Comparison of ENCODE assay signal across 12 cellular contexts in genomic region chr4:38760915-38761314, GRCh38. TPM values are rescaled to one million over a fixed set of nuclear protein-coding genes. Genes with fewer than 3 reads are reported as not detected.
A peak's percentile ranks its signal among the peaks of the same experiment; 100 is the strongest.
DNase-seq lines count a peak whose midpoint lies in the region; ATAC-seq and TF ChIP-seq lines count a peak whose summit lies in the region.
"Had no signal": no experiment of that assay in that cellular context is flagged by ENCODE, and none has a peak within 500 bp of the region (broad histone marks: within the 10 kb centered on the region; RNA-seq: fewer than 3 reads in every experiment).

No MANE protein-coding gene starts in this region.

- H3K27me3 ChIP-seq in thoracic aorta (replicated peaks; ENCODE audit: insufficient read depth) = no peaks in the 10 kb centered on the region
- no peaks in the 10 kb centered on the region for H3K27me3 ChIP-seq in HAP-1 (ENCODE audit: low read depth)
- H3K27me3 ChIP-seq: body of pancreas had no signal

- H3K27me3 Mint-ChIP-seq in activated T-cell treated with anti-CD3 and anti-CD28 coated beads, Interleukin-2, amount 50 U/mL, for 72 hours (ENCODE audit: low read depth) = peaks cover 6% of the 10 kb centered on the region

- no peaks in the 10 kb centered on the region for H3K9me3 Mint-ChIP-seq in activated T-cell treated with anti-CD3 and anti-CD28 coated beads, Interleukin-2, amount 50 U/mL, for 72 hours

- TF ChIP-seq CTCF in NB4 (IDR thresholded peaks at IDR 0.05; ENCODE audit: low read depth, low read length) = no peak
- no peak for TF ChIP-seq CTCF in thoracic aorta (IDR thresholded peaks at IDR 0.05)

- no peaks in the 10 kb centered on the region for H3K36me3 Mint-ChIP-seq in activated T-cell treated with anti-CD3 and anti-CD28 coated beads, Interleukin-2, amount 50 U/mL, for 72 hours (ENCODE audit: insufficient read depth in 2 of 2)

- peak overlapping the region; percentile 20 to 67 for H3K4me3 Mint-ChIP-seq in activated T-cell treated with anti-CD3 and anti-CD28 coated beads, Interleukin-2, amount 50 U/mL, for 72 hours

- H3K4me3 ChIP-seq in NB4 (ENCODE audit: low read depth, low read length) (no peak overlapping the region), thoracic aorta (peak overlapping the region; percentile 32), HAP-1 (no peak overlapping the region)
- H3K4me3 ChIP-seq: body of pancreas, PC-9 had no signal

- peaks cover 31% of the 10 kb centered on the region for H3K4me1 Mint-ChIP-seq in activated T-cell treated with anti-CD3 and anti-CD28 coated beads, Interleukin-2, amount 50 U/mL, for 72 hours (ENCODE audit: low read depth)

- no peak overlapping the region for H3K27ac Mint-ChIP-seq in activated T-cell treated with anti-CD3 and anti-CD28 coated beads, Interleukin-2, amount 50 U/mL, for 72 hours

- in situ Hi-C loops in HAP-1 (cut with MboI; ENCODE audit: low sequenced_read_pairs) = loop anchor here (10.0 kb wide), 2 partner anchors 84 to 374 kb away; no protein-coding TSS in a partner anchor

- no peak overlapping the region for H3K27ac ChIP-seq in thoracic aorta
- H3K27ac ChIP-seq: PC-9 had no signal

- H3K4me1 ChIP-seq in thoracic aorta (ENCODE audit: control insufficient read depth in 1 of 2, low read depth in 2 of 2) (peaks cover 0 to 5% of the 10 kb centered on the region in 2 donors), HAP-1 (no peaks in the 10 kb centered on the region)
- H3K4me1 ChIP-seq: body of pancreas had no signal

- TF ChIP-seq POLR2A in NB4 (IDR thresholded peaks at IDR 0.05; ENCODE audit: extremely low read depth, insufficient read length) = no peak

- DNase-seq in activated T-cell treated with anti-CD3 and anti-CD28 coated beads, Interleukin-2, amount 50 U/mL, for 72 hours = no peak
- no peak for DNase-seq in activated T-cell treated with anti-CD3 and anti-CD28 coated beads, Interleukin-2, amount 50 U/mL, for 48 hours
- DNase-seq in NB4 (ENCODE audit: low read depth) (peak; percentile 42), thoracic aorta (ENCODE audit: low spot score) (no peak), HAP-1 (ENCODE audit: low spot score in 2 of 2) (no peak), HPDE6-E6E7 (ENCODE audit: extremely low spot score) (no peak)
- DNase-seq: NCI-H1092, PC-9 had no signal

- H3K36me3 ChIP-seq in thoracic aorta (no peaks in the 10 kb centered on the region), HAP-1 (replicated peaks) (no peaks in the 10 kb centered on the region)

- no peak for ATAC-seq in activated T-cell treated with anti-CD3 and anti-CD28 coated beads, Interleukin-2, amount 50 U/mL, for 72 hours (replicated peaks in 1 of 2)
- ATAC-seq in HG02588 (IDR thresholded peaks at IDR 0.05; ENCODE audit: unreplicated experiment) = peak; percentile 21
- ATAC-seq in thoracic aorta (ENCODE audit: insufficient number of reproducible peaks, low FRiP score, low read depth) = no peak
- ATAC-seq in HG02763 (IDR thresholded peaks at IDR 0.05; ENCODE audit: unreplicated experiment) = no peak
- ATAC-seq: body of pancreas had no signal

- no peaks in the 10 kb centered on the region for H3K9me3 ChIP-seq in thoracic aorta
- no peaks in the 10 kb centered on the region for H3K9me3 ChIP-seq in HAP-1
- H3K9me3 ChIP-seq: body of pancreas had no signal

RNA-seq across cellular contexts. Expression of gene TLR10, which starts 21.9 kb away (rescaled TPM):
- under 1 TPM in 1 of 2 donors, not detected in 1; 0.12 TPM for total RNA-seq in activated T-cell treated with anti-CD3 and anti-CD28 coated beads, Interleukin-2, amount 50 U/mL, for 72 hours
- under 1 TPM; 0.28 to 0.81 TPM for total RNA-seq in thoracic aorta
- total RNA-seq: fibroblast of lung, PC-9 had no signal

RNA-seq across cellular contexts. Expression of gene TLR1, which starts 43.7 kb away (rescaled TPM):
- 1 to 10 TPM; 1.9 to 3.2 TPM for total RNA-seq in activated T-cell treated with anti-CD3 and anti-CD28 coated beads, Interleukin-2, amount 50 U/mL, for 72 hours
- total RNA-seq in thoracic aorta = 10 to 100 TPM; 16.1 to 36.3 TPM

Comparison
In these comparisons a context has a peak if more than half of its experiments do, and no peak if none do; other contexts are left out.
1. RNA of gene TLR1, which starts 43.7 kb away (total RNA-seq): 16.1 to 36.3 TPM in thoracic aorta; 1.9 to 3.2 TPM in activated T-cell treated with anti-CD3 and anti-CD28 coated beads, Interleukin-2, amount 50 U/mL, for 72 hours; every median in the first group is over 4 times any median in the second.